ENCODE assay signal across 8 cellular contexts in genomic region chr22:36027960-36028645, GRCh38. TPM values are rescaled to one million over a fixed set of nuclear protein-coding genes. Genes with fewer than 3 reads are reported as not detected.
A peak's percentile ranks its signal among the peaks of the same experiment; 100 is the strongest.
DNase-seq lines count a peak whose midpoint lies in the region; ATAC-seq and TF ChIP-seq lines count a peak whose summit lies in the region.

No MANE protein-coding gene starts in this region.

- H3K9me3 Mint-ChIP-seq in activated CD4-positive, alpha-beta T cell treated with anti-CD3 and anti-CD28 coated beads, Interleukin-2, amount 10 ng/mL, durations not matched to agents 7 days and 5 days, result no peaks in the 10 kb centered on the region

- peaks cover 16% of the 10 kb centered on the region for H3K4me1 Mint-ChIP-seq in activated CD4-positive, alpha-beta T cell treated with anti-CD3 and anti-CD28 coated beads, Interleukin-2, amount 10 ng/mL, durations not matched to agents 7 days and 5 days

- peak overlapping the region; percentile 76 for H3K4me2 ChIP-seq in DND-41 (ENCODE audit: insufficient read depth, low read length)

- H3K36me3 Mint-ChIP-seq in activated CD4-positive, alpha-beta T cell treated with anti-CD3 and anti-CD28 coated beads, Interleukin-2, amount 10 ng/mL, durations not matched to agents 7 days and 5 days (ENCODE audit: low read depth), result no peaks in the 10 kb centered on the region

- no peak overlapping the region for H3K27ac Mint-ChIP-seq in activated CD4-positive, alpha-beta T cell treated with anti-CD3 and anti-CD28 coated beads, Interleukin-2, amount 10 ng/mL, durations not matched to agents 7 days and 5 days

- H3K36me3 ChIP-seq in DND-41 (ENCODE audit: insufficient read depth, low read length), result no peaks in the 10 kb centered on the region

- CTCF ChIA-PET in activated CD4-positive, alpha-beta T cell treated with anti-CD3 and anti-CD28 coated beads, Interleukin-2, amount 10 ng/mL, durations not matched to agents 7 days and 5 days (lab: Charles Lee), result interaction anchor here (1.0 to 5.2 kb wide), 4 partner anchors 29 to 134 kb away, joined by 3 to 24 read pairs (median 5); no protein-coding TSS in a partner anchor

- H3K27me3 Mint-ChIP-seq in activated CD4-positive, alpha-beta T cell treated with anti-CD3 and anti-CD28 coated beads, Interleukin-2, amount 10 ng/mL, durations not matched to agents 7 days and 5 days, result peaks cover 32% of the 10 kb centered on the region

- peak overlapping the region; percentile 73 for H3K4me3 Mint-ChIP-seq in activated CD4-positive, alpha-beta T cell treated with anti-CD3 and anti-CD28 coated beads, Interleukin-2, amount 10 ng/mL, durations not matched to agents 7 days and 5 days

- peaks cover 45% of the 10 kb centered on the region for H3K27me3 ChIP-seq in DND-41 (ENCODE audit: insufficient read depth, low read length, poor library complexity)

- POLR2A ChIA-PET in activated CD4-positive, alpha-beta T cell treated with anti-CD3 and anti-CD28 coated beads, Interleukin-2, amount 10 ng/mL, durations not matched to agents 7 days and 5 days (lab: Charles Lee), result no interaction called here

- peak overlapping the region; percentile 51 for H3K9ac ChIP-seq in DND-41 (ENCODE audit: low read depth, low read length)

- no peak for DNase-seq in DND-41
- DNase-seq in activated CD4-positive, alpha-beta T cell treated with anti-CD3 and anti-CD28 coated beads, Interleukin-2, amount 10 ng/mL, durations not matched to agents 7 days and 5 days, result no peak
- DNase-seq in foreskin fibroblast, result no peak
- DNase-seq in nucleus accumbens (lab: John Stamatoyannopoulos, UW), result peak in 38 of 56 donors; percentile 4 to 81 (median 54)
- no peak for DNase-seq in RKO (ENCODE audit: low spot score)

- no peaks in the 10 kb centered on the region for H3K9me3 ChIP-seq in DND-41 (ENCODE audit: insufficient read depth, low read length, severe bottlenecking)

- TF ChIP-seq CTCF in DND-41 (IDR thresholded peaks at IDR 0.05; ENCODE audit: borderline replicate concordance, extremely low read depth, low read length, poor library complexity, severe bottlenecking) (no peak), foreskin fibroblast (IDR thresholded peaks at IDR 0.05; ENCODE audit: low read depth, low read length) (no peak)

- H3K4me1 ChIP-seq in DND-41 (ENCODE audit: insufficient read depth, low read length), result peaks cover 20% of the 10 kb centered on the region

- no peaks in the 10 kb centered on the region for H3K79me2 ChIP-seq in DND-41 (ENCODE audit: insufficient read depth, low read length)

- peak overlapping the region; percentile 55 for H2AFZ ChIP-seq in DND-41 (ENCODE audit: low read depth, low read length)

- H3K27ac ChIP-seq in DND-41 (ENCODE audit: low read length), result no peak overlapping the region

- no peaks in the 10 kb centered on the region; the same call in 1 of the 2 replicates for H4K20me1 ChIP-seq in DND-41 (ENCODE audit: insufficient read depth, low read length)

- H3K4me3 ChIP-seq in DND-41 (ENCODE audit: low read depth in 1 of 2, low read length in 2 of 2) (peak overlapping the region; percentile 16 to 63; a peak in 3 of 4 replicates), foreskin fibroblast (ENCODE audit: low read depth in 1 of 2, low read length in 2 of 2) (peak overlapping the region; percentile 72 to 98)

- peak; percentile 25; the same call in 2 of the 3 replicates for ATAC-seq in DND-41 (ENCODE audit: insufficient read depth, low read depth)
- ATAC-seq in HG02678 (IDR thresholded peaks at IDR 0.05; ENCODE audit: unreplicated experiment), result peak; percentile 18
- no peak for ATAC-seq in GM21529 (IDR thresholded peaks at IDR 0.05; ENCODE audit: unreplicated experiment)
- ATAC-seq in HG03196 (IDR thresholded peaks at IDR 0.05; ENCODE audit: unreplicated experiment), result no peak

RNA-seq across cellular contexts. Expression of gene RBFOX2, which starts 0.5 kb away (rescaled TPM):
- under 1 TPM; 0.77 to 0.99 TPM for total RNA-seq in activated CD4-positive, alpha-beta T cell treated with anti-CD3 and anti-CD28 coated beads, Interleukin-2, amount 10 ng/mL, durations not matched to agents 7 days and 5 days

Comparison
In these comparisons a context has a peak if more than half of its experiments do, and no peak if none do; other contexts are left out.
1. ATAC-seq: peak in DND-41 (single experiment) and HG02678 (single experiment); none in GM21529 (single experiment) and HG03196 (single experiment).
2. DNase-seq: peak in nucleus accumbens (38 of 56); none in DND-41 (single experiment), activated CD4-positive, alpha-beta T cell treated with anti-CD3 and anti-CD28 coated beads, Interleukin-2, amount 10 ng/mL, durations not matched to agents 7 days and 5 days (single experiment), foreskin fibroblast (0 of 2) and RKO (single experiment).